Comparison of ENCODE assay signal across 8 cellular contexts in genomic region chr15:85795320-85795668, GRCh38. TPM values are rescaled to one million over a fixed set of nuclear protein-coding genes. Genes with fewer than 3 reads are reported as not detected.
DNase-seq lines count a peak whose midpoint lies in the region; ATAC-seq, FAIRE-seq and TF ChIP-seq lines count a peak whose summit lies in the region.

No MANE protein-coding gene starts in this region.

- no peaks in the 10 kb centered on the region for H3K9me3 Mint-ChIP-seq in activated naive CD8-positive, alpha-beta T cell treated with anti-CD3 and anti-CD28 coated beads for 36 hours

- DNase-seq in left ventricle myocardium inferior, result no peak
- no peak for DNase-seq in Right ventricle myocardium inferior (ENCODE audit: missing footprints)
- no peak for DNase-seq in activated naive CD8-positive, alpha-beta T cell treated with anti-CD3 and anti-CD28 coated beads for 36 hours
- no peak for DNase-seq in lower lobe of right lung
- no peak for DNase-seq in vagina (ENCODE audit: extremely low spot score in 2 of 2)
- no peak for DNase-seq in HTR-8/SVneo (ENCODE audit: insufficient read length, low spot score)
- no peak for DNase-seq in NCI-H2227 treated with DMSO at 0.1 percent for 48 hours (lab: John Stamatoyannopoulos, UW)
- no peak for DNase-seq in dedifferentiated amniotic fluid mesenchymal stem cell (ENCODE audit: extremely low spot score)

- no peaks in the 10 kb centered on the region for H3K9me3 ChIP-seq in left ventricle myocardium inferior (replicated peaks)
- H3K9me3 ChIP-seq in lower lobe of right lung, result no peaks in the 10 kb centered on the region
- no peaks in the 10 kb centered on the region for H3K9me3 ChIP-seq in vagina

- H3K27me3 ChIP-seq in left ventricle myocardium inferior (ENCODE audit: low read depth) (no peaks in the 10 kb centered on the region), lower lobe of right lung (ENCODE audit: low read depth) (no peaks in the 10 kb centered on the region), vagina (no peaks in the 10 kb centered on the region)

- H3K4me1 ChIP-seq in left ventricle myocardium inferior, result peaks cover 36% of the 10 kb centered on the region
- H3K4me1 ChIP-seq in lower lobe of right lung, result peaks cover 26% of the 10 kb centered on the region
- peaks cover 18% of the 10 kb centered on the region for H3K4me1 ChIP-seq in vagina

- no peaks in the 10 kb centered on the region for H3K36me3 ChIP-seq in left ventricle myocardium inferior
- no peaks in the 10 kb centered on the region for H3K36me3 ChIP-seq in lower lobe of right lung
- no peaks in the 10 kb centered on the region for H3K36me3 ChIP-seq in vagina

- no peak for FAIRE-seq in HTR-8/SVneo (lab: Jason Lieb, UNC)

- intact Hi-C loops in left ventricle myocardium inferior (cut with micrococcal nuclease), result no loop called here
- intact Hi-C loops in Right ventricle myocardium inferior (cut with DNase I), result no loop called here
- intact Hi-C loops in lower lobe of right lung (cut with DNase I), result no loop called here
- intact Hi-C loops in vagina (cut with DNase I), result no loop called here

- TF ChIP-seq POLR2A in vagina (IDR thresholded peaks at IDR 0.05), result no peak

- ATAC-seq in Right ventricle myocardium inferior (no peak), lower lobe of right lung (no peak)

- no peaks in the 10 kb centered on the region for H3K27me3 Mint-ChIP-seq in activated naive CD8-positive, alpha-beta T cell treated with anti-CD3 and anti-CD28 coated beads for 36 hours

- H3K27ac Mint-ChIP-seq in activated naive CD8-positive, alpha-beta T cell treated with anti-CD3 and anti-CD28 coated beads for 36 hours, result no peak overlapping the region

- H3K4me1 Mint-ChIP-seq in activated naive CD8-positive, alpha-beta T cell treated with anti-CD3 and anti-CD28 coated beads for 36 hours, result peaks cover 23% of the 10 kb centered on the region

- H3K4me3 ChIP-seq in left ventricle myocardium inferior, result peak overlapping the region; percentile 91
- H3K4me3 ChIP-seq in lower lobe of right lung, result peak overlapping the region; percentile 90
- H3K4me3 ChIP-seq in vagina, result peak overlapping the region; percentile 82 to 95

- H3K36me3 Mint-ChIP-seq in activated naive CD8-positive, alpha-beta T cell treated with anti-CD3 and anti-CD28 coated beads for 36 hours, result no peaks in the 10 kb centered on the region

- peak overlapping the region; percentile 39 for H3K27ac ChIP-seq in left ventricle myocardium inferior (replicated peaks)
- H3K27ac ChIP-seq in lower lobe of right lung, result no peak overlapping the region
- peak overlapping the region; percentile 73 for H3K27ac ChIP-seq in vagina

- no peak for TF ChIP-seq CTCF in left ventricle myocardium inferior (IDR thresholded peaks at IDR 0.05; ENCODE audit: borderline replicate concordance)
- no peak for TF ChIP-seq CTCF in lower lobe of right lung (IDR thresholded peaks at IDR 0.05)
- no peak for TF ChIP-seq CTCF in vagina (IDR thresholded peaks at IDR 0.05)

- H3K4me3 Mint-ChIP-seq in activated naive CD8-positive, alpha-beta T cell treated with anti-CD3 and anti-CD28 coated beads for 36 hours, result peak overlapping the region; percentile 79

RNA-seq across cellular contexts. Expression of gene KLHL25, which starts 0.6 kb away (rescaled TPM):
- total RNA-seq in left ventricle myocardium inferior, result 4.0 TPM
- total RNA-seq in Right ventricle myocardium inferior, result 4.5 TPM
- 1 to 10 TPM; 2.9 to 3.7 TPM for total RNA-seq in activated naive CD8-positive, alpha-beta T cell treated with anti-CD3 and anti-CD28 coated beads for 36 hours
- total RNA-seq in lower lobe of right lung, result 3.0 TPM
- 9.6 TPM for total RNA-seq in vagina
